Comparison of ENCODE assay signal across 20 cellular contexts in the genomic region with DNA sequence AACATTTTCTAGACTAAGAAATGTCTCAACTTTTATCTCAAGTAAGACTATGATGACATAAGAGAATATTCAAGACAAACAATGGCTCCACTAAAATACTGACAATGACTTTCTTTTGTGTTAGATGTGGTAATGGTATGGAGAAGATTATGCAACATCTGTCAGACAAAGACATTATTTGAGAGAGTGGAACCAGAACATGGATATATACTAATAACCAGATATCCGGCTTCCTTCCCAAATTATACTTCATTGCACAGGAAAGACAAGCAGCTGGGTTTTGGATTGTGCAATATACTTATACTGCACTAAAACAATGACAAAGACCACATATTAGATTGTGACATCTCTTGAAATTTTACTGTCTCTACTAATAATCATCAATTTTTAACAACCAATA.
DNase-seq lines count a peak whose midpoint lies in the region; TF ChIP-seq lines count a peak whose summit lies in the region.
"Had no signal": no experiment of that assay in that cellular context is flagged by ENCODE, and none has a peak within 500 bp of the region (broad histone marks: within the 10 kb centered on the region; RNA-seq: fewer than 3 reads in every experiment).

No MANE protein-coding gene starts in this region.

- no peak for TF ChIP-seq POLR2A in suprapubic skin (IDR thresholded peaks at IDR 0.05)

- no peak for TF ChIP-seq CTCF in suprapubic skin (IDR thresholded peaks at IDR 0.05)

- WGBS in suprapubic skin, result 69% methylated on average over 1 of the region's 1 CpG

- DNase-seq in GF-D8 (lab: John Stamatoyannopoulos, UW) (peak; percentile 55), NOMO-1 (lab: John Stamatoyannopoulos, UW; ENCODE audit: unreplicated experiment in 2 of 2) (peak; percentile 20 to 88), adipocyte (ENCODE audit: low read depth) (peak; percentile 46), iris pigment epithelial cell (ENCODE audit: low read depth) (peak; percentile 27), NCI-H2081 (lab: John Stamatoyannopoulos, UW) (no peak), suprapubic skin (ENCODE audit: low spot score in 2 of 2) (no peak), dedifferentiated amniotic fluid mesenchymal stem cell (ENCODE audit: extremely low spot score) (no peak)
- no peak for DNase-seq in stimulated activated CD4-positive, alpha-beta T cell treated with anti-CD3 and anti-CD28 coated beads, Interleukin-4, amount 100 ng/mL, for 24 hours
- DNase-seq: activated CD4-positive, alpha-beta memory T cell treated with anti-CD3 and anti-CD28 coated beads, Interleukin-2, amount 10 ng/mL, durations not matched to agents 7 days and 5 days; brain microvascular endothelial cell; Calu3; dorsolateral prefrontal cortex; erythroblast; left lung; NCI-H1436; NCI-H82; stimulated activated naive CD8-positive, alpha-beta T cell treated with anti-CD3 and anti-CD28 coated beads, Interleukin-15, Interleukin-2, amounts not matched to agents 100 U/mL and 50 U/mL, for 24 hours; upper lobe of left lung had no signal

- H3K36me3 ChIP-seq in adipocyte (ENCODE audit: control insufficient read depth, insufficient read depth, low read length, severe bottlenecking), result no peaks in the 10 kb centered on the region
- H3K36me3 ChIP-seq in suprapubic skin, result no peaks in the 10 kb centered on the region
- H3K36me3 ChIP-seq: brain microvascular endothelial cell, left lung, neutrophil, upper lobe of left lung had no signal

- H3K9ac ChIP-seq in adipocyte (ENCODE audit: low read length), result no peak overlapping the region

- no peak overlapping the region for H3K4me3 ChIP-seq in adipocyte (ENCODE audit: low read length)
- H3K4me3 ChIP-seq in suprapubic skin, result no peak overlapping the region
- H3K4me3 ChIP-seq: dorsolateral prefrontal cortex, left lung, upper lobe of left lung had no signal

- H3K4me1 ChIP-seq in adipocyte (ENCODE audit: control insufficient read depth, insufficient read depth, low read length) (no peaks in the 10 kb centered on the region), suprapubic skin (no peaks in the 10 kb centered on the region)
- H3K4me1 ChIP-seq: left lung, upper lobe of left lung had no signal

- H3K27ac ChIP-seq in suprapubic skin, result no peak overlapping the region
- H3K27ac ChIP-seq: brain microvascular endothelial cell, dorsolateral prefrontal cortex, left lung, neutrophil, upper lobe of left lung, VCaP had no signal

- H3K27me3 ChIP-seq in adipocyte (replicated peaks; ENCODE audit: control insufficient read depth, insufficient read depth, low read length) (no peaks in the 10 kb centered on the region), suprapubic skin (no peaks in the 10 kb centered on the region)
- H3K27me3 ChIP-seq: brain microvascular endothelial cell, dorsolateral prefrontal cortex, left lung, neutrophil, upper lobe of left lung had no signal

- H3K9me3 ChIP-seq in adipocyte (ENCODE audit: control insufficient read depth, low read length) (no peaks in the 10 kb centered on the region), suprapubic skin (no peaks in the 10 kb centered on the region)
- H3K9me3 ChIP-seq: left lung, neutrophil, upper lobe of left lung had no signal

- TF ChIP-seq EP300 in suprapubic skin (IDR thresholded peaks at IDR 0.05), result no peak

Comparison
In these comparisons a context has a peak if more than half of its experiments do, and no peak if none do; other contexts are left out.
1. DNase-seq: peak in GF-D8 (single experiment), NOMO-1 (2 of 2), adipocyte (single experiment) and iris pigment epithelial cell (single experiment); none in NCI-H2081 (0 of 2), suprapubic skin (0 of 2), dedifferentiated amniotic fluid mesenchymal stem cell (single experiment) and stimulated activated CD4-positive, alpha-beta T cell treated with anti-CD3 and anti-CD28 coated beads, Interleukin-4, amount 100 ng/mL, for 24 hours (single experiment).